Comparison of ENCODE assay signal across 1 cellular context in the genomic region with DNA sequence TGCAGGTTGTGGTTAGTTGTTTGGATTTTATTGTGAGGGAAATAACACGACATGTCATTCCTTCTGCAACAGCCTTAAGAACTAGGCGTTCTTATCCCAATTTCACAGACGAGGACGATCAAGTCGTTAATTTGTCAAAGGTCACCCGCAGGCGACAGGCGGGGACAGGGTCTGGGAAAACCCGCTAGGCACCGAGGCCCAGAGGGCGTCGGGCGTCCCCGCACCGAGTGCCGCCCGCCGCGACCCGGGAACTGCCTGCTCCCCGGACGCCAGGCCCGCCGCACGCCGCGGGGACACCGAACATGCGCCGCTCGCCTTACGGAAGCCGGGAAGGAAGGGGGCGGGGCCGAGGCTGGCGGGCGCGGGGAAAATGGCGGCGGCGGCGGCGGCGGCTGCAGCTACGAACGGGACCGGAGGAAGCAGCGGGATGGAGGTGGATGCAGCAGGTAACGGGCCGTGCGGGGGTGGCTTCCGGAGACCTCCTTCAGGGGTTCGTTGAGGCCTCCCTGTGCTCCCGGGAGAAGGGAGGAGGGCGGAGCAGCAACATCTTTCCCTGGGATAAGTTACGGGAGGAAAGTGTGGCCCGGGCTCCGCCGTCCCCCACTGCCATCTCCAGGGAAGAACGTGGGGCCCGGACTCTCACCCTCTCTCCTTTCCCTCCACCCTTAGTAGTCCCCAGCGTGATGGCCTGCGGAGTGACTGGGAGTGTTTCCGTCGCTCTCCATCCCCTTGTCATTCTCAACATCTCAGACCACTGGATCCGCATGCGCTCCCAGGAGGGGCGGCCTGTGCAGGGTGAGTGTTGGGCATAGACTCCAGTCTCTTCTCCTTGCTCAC.
TF ChIP-seq lines count a peak whose summit lies in the region.

A gene (plus strand): TSS at position 349 of the 837 bp plus-strand sequence. CDS start 22 bp downstream, at position 371.

TF ChIP-seq in K562, 482 proteins besides CTCF, POLR2A, EP300 and RAD21 (continued from another document and continues in another):
- TF ChIP-seq SIRT6 (IDR thresholded peaks at IDR 0.05; ENCODE audit: low read depth, low read length) (no peak), PCBP2 (IDR thresholded peaks at IDR 0.05; ENCODE audit: low read depth, low read length, poor library complexity, severe bottlenecking) (no peak), TCF7 (IDR thresholded peaks at IDR 0.05; ENCODE audit: borderline replicate concordance) (no peak), RNF2 (IDR thresholded peaks at IDR 0.05) (peak; percentile 90), ZNF583 (CRISPR knock-in tag; IDR thresholded peaks at IDR 0.05) (peak; percentile 74), MECOM (CRISPR knock-in tag; IDR thresholded peaks at IDR 0.05) (peak; percentile 34; the same call in 1 of the 2 replicates), HMG20B (CRISPR knock-in tag; IDR thresholded peaks at IDR 0.05) (no peak), ZNF239 (CRISPR knock-in tag; IDR thresholded peaks at IDR 0.05) (peak; percentile 63), SRSF1 (IDR thresholded peaks at IDR 0.05; ENCODE audit: low read depth, low read length) (no peak), ZNF444 (CRISPR knock-in tag; IDR thresholded peaks at IDR 0.05) (no peak), RFX5 (IDR thresholded peaks at IDR 0.05; ENCODE audit: low read depth, low read length) (no peak), PTRF (tag; IDR thresholded peaks at IDR 0.05) (no peak), PHF8 (IDR thresholded peaks at IDR 0.05; ENCODE audit: borderline replicate concordance, low read length) (peak; percentile 96), TBL1XR1 (IDR thresholded peaks at IDR 0.05; ENCODE audit: low read length in 2 of 2) (peak; percentile 11 to 46; a peak in 1 of 4 replicates), BHLHE40 (IDR thresholded peaks at IDR 0.05; ENCODE audit: low read length) (peak; percentile 59), POLR2AphosphoS5 (IDR thresholded peaks at IDR 0.05; ENCODE audit: control insufficient read depth, insufficient read depth, low read depth, low read length) (peak; percentile 73), KLF13 (tag; IDR thresholded peaks at IDR 0.05; ENCODE audit: borderline replicate concordance, low read depth) (peak; percentile 94), HDAC8 (tag; IDR thresholded peaks at IDR 0.05) (peak; percentile 82), MAFF (IDR thresholded peaks at IDR 0.05; ENCODE audit: low read length) (no peak), MBD2 (IDR thresholded peaks at IDR 0.05; ENCODE audit: borderline replicate concordance, low read depth) (peak; percentile 63; the same call in 1 of the 2 replicates), BACH1 (tag; IDR thresholded peaks at IDR 0.05) (no peak), ARHGAP35 (IDR thresholded peaks at IDR 0.05; ENCODE audit: partially characterized antibody) (no peak), CEBPB (tag; IDR thresholded peaks at IDR 0.05) (no peak), MCM2 (IDR thresholded peaks at IDR 0.05; ENCODE audit: low read depth) (no peak), EZH2 (IDR thresholded peaks at IDR 0.05; ENCODE audit: borderline replicate concordance, low read depth, low read length) (no peak)
- TF ChIP-seq, protein P1, sequence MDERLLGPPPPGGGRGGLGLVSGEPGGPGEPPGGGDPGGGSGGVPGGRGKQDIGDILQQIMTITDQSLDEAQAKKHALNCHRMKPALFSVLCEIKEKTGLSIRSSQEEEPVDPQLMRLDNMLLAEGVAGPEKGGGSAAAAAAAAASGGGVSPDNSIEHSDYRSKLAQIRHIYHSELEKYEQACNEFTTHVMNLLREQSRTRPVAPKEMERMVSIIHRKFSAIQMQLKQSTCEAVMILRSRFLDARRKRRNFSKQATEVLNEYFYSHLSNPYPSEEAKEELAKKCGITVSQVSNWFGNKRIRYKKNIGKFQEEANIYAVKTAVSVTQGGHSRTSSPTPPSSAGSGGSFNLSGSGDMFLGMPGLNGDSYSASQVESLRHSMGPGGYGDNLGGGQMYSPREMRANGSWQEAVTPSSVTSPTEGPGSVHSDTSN (CRISPR knock-in tag; IDR thresholded peaks at IDR 0.05; ENCODE audit: low read depth), result no peak
- TF ChIP-seq, protein P1 (tag; conservative IDR thresholded peaks at IDR 0.05; ENCODE audit: low read depth), result no peak
- TF ChIP-seq, protein P2, sequence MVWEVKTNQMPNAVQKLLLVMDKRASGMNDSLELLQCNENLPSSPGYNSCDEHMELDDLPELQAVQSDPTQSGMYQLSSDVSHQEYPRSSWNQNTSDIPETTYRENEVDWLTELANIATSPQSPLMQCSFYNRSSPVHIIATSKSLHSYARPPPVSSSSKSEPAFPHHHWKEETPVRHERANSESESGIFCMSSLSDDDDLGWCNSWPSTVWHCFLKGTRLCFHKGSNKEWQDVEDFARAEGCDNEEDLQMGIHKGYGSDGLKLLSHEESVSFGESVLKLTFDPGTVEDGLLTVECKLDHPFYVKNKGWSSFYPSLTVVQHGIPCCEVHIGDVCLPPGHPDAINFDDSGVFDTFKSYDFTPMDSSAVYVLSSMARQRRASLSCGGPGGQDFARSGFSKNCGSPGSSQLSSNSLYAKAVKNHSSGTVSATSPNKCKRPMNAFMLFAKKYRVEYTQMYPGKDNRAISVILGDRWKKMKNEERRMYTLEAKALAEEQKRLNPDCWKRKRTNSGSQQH (CRISPR knock-in tag; IDR thresholded peaks at IDR 0.05), result no peak
- TF ChIP-seq, protein P3, sequence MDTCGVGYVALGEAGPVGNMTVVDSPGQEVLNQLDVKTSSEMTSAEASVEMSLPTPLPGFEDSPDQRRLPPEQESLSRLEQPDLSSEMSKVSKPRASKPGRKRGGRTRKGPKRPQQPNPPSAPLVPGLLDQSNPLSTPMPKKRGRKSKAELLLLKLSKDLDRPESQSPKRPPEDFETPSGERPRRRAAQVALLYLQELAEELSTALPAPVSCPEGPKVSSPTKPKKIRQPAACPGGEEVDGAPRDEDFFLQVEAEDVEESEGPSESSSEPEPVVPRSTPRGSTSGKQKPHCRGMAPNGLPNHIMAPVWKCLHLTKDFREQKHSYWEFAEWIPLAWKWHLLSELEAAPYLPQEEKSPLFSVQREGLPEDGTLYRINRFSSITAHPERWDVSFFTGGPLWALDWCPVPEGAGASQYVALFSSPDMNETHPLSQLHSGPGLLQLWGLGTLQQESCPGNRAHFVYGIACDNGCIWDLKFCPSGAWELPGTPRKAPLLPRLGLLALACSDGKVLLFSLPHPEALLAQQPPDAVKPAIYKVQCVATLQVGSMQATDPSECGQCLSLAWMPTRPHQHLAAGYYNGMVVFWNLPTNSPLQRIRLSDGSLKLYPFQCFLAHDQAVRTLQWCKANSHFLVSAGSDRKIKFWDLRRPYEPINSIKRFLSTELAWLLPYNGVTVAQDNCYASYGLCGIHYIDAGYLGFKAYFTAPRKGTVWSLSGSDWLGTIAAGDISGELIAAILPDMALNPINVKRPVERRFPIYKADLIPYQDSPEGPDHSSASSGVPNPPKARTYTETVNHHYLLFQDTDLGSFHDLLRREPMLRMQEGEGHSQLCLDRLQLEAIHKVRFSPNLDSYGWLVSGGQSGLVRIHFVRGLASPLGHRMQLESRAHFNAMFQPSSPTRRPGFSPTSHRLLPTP (IDR thresholded peaks at IDR 0.05; ENCODE audit: borderline replicate concordance, extremely low read depth, insufficient read length), result no peak
- TF ChIP-seq, protein P4, sequence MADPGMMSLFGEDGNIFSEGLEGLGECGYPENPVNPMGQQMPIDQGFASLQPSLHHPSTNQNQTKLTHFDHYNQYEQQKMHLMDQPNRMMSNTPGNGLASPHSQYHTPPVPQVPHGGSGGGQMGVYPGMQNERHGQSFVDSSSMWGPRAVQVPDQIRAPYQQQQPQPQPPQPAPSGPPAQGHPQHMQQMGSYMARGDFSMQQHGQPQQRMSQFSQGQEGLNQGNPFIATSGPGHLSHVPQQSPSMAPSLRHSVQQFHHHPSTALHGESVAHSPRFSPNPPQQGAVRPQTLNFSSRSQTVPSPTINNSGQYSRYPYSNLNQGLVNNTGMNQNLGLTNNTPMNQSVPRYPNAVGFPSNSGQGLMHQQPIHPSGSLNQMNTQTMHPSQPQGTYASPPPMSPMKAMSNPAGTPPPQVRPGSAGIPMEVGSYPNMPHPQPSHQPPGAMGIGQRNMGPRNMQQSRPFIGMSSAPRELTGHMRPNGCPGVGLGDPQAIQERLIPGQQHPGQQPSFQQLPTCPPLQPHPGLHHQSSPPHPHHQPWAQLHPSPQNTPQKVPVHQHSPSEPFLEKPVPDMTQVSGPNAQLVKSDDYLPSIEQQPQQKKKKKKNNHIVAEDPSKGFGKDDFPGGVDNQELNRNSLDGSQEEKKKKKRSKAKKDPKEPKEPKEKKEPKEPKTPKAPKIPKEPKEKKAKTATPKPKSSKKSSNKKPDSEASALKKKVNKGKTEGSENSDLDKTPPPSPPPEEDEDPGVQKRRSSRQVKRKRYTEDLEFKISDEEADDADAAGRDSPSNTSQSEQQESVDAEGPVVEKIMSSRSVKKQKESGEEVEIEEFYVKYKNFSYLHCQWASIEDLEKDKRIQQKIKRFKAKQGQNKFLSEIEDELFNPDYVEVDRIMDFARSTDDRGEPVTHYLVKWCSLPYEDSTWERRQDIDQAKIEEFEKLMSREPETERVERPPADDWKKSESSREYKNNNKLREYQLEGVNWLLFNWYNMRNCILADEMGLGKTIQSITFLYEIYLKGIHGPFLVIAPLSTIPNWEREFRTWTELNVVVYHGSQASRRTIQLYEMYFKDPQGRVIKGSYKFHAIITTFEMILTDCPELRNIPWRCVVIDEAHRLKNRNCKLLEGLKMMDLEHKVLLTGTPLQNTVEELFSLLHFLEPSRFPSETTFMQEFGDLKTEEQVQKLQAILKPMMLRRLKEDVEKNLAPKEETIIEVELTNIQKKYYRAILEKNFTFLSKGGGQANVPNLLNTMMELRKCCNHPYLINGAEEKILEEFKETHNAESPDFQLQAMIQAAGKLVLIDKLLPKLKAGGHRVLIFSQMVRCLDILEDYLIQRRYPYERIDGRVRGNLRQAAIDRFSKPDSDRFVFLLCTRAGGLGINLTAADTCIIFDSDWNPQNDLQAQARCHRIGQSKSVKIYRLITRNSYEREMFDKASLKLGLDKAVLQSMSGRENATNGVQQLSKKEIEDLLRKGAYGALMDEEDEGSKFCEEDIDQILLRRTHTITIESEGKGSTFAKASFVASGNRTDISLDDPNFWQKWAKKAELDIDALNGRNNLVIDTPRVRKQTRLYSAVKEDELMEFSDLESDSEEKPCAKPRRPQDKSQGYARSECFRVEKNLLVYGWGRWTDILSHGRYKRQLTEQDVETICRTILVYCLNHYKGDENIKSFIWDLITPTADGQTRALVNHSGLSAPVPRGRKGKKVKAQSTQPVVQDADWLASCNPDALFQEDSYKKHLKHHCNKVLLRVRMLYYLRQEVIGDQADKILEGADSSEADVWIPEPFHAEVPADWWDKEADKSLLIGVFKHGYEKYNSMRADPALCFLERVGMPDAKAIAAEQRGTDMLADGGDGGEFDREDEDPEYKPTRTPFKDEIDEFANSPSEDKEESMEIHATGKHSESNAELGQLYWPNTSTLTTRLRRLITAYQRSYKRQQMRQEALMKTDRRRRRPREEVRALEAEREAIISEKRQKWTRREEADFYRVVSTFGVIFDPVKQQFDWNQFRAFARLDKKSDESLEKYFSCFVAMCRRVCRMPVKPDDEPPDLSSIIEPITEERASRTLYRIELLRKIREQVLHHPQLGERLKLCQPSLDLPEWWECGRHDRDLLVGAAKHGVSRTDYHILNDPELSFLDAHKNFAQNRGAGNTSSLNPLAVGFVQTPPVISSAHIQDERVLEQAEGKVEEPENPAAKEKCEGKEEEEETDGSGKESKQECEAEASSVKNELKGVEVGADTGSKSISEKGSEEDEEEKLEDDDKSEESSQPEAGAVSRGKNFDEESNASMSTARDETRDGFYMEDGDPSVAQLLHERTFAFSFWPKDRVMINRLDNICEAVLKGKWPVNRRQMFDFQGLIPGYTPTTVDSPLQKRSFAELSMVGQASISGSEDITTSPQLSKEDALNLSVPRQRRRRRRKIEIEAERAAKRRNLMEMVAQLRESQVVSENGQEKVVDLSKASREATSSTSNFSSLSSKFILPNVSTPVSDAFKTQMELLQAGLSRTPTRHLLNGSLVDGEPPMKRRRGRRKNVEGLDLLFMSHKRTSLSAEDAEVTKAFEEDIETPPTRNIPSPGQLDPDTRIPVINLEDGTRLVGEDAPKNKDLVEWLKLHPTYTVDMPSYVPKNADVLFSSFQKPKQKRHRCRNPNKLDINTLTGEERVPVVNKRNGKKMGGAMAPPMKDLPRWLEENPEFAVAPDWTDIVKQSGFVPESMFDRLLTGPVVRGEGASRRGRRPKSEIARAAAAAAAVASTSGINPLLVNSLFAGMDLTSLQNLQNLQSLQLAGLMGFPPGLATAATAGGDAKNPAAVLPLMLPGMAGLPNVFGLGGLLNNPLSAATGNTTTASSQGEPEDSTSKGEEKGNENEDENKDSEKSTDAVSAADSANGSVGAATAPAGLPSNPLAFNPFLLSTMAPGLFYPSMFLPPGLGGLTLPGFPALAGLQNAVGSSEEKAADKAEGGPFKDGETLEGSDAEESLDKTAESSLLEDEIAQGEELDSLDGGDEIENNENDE (IDR thresholded peaks at IDR 0.05; ENCODE audit: low read depth, low read length), result no peak
- TF ChIP-seq, protein P5, sequence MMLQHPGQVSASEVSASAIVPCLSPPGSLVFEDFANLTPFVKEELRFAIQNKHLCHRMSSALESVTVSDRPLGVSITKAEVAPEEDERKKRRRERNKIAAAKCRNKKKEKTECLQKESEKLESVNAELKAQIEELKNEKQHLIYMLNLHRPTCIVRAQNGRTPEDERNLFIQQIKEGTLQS (IDR thresholded peaks at IDR 0.05), result no peak
- TF ChIP-seq, protein P5 (CRISPR knock-in tag; conservative IDR thresholded peaks at IDR 0.05), result peak; percentile 94
- TF ChIP-seq, protein P6, sequence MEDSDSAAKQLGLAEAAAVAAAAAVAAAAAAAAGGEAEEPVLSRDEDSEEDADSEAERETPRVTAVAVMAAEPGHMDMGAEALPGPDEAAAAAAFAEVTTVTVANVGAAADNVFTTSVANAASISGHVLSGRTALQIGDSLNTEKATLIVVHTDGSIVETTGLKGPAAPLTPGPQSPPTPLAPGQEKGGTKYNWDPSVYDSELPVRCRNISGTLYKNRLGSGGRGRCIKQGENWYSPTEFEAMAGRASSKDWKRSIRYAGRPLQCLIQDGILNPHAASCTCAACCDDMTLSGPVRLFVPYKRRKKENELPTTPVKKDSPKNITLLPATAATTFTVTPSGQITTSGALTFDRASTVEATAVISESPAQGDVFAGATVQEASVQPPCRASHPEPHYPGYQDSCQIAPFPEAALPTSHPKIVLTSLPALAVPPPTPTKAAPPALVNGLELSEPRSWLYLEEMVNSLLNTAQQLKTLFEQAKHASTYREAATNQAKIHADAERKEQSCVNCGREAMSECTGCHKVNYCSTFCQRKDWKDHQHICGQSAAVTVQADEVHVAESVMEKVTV (CRISPR knock-in tag; IDR thresholded peaks at IDR 0.05), result peak; percentile 42; the same call in 1 of the 2 replicates
- TF ChIP-seq, protein P7, sequence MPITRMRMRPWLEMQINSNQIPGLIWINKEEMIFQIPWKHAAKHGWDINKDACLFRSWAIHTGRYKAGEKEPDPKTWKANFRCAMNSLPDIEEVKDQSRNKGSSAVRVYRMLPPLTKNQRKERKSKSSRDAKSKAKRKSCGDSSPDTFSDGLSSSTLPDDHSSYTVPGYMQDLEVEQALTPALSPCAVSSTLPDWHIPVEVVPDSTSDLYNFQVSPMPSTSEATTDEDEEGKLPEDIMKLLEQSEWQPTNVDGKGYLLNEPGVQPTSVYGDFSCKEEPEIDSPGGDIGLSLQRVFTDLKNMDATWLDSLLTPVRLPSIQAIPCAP (CRISPR knock-in tag; IDR thresholded peaks at IDR 0.05; ENCODE audit: borderline replicate concordance), result peak; percentile 95; the same call in 1 of the 2 replicates
